1 cellular context compared by ENCODE assay signal in the genomic region with DNA sequence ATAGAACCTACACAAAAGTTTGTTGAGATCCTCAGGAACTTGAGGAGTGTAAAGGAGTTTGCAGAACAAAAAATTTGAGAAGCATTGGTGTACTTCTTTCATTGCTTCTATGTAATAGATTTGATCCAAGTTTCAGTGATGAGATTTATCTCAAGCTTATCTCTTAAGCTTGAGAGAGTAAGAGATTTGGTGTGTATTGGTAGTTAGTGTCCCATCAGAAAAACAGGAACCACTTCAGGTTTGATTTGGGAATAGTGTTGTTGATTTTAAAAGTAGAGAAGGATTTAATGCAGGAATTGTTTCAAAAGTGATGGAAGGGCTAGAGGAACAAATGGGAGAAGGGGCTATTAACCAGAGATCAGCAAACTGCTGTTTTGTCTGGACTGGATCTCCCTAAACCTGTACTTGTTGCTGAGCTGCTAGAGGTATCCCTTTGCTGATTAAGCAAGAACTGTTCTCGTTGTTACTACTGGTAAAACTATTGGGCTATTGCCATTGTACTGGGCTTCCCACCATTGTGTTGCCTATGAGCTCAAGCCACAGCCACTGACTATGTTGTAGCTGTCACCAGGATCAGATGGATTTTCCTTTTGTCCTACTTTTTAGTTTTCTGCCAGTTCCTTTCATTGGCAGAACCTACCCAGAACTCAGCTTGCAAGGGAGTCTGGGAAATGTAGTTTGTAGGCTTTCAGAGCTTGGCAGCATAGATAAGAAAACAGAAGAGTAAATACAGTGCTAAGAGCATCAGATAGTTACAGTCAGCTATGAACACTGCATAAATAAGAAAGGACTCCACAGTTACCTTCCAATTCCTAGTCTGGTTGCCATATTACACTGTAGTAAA.
TF ChIP-seq lines count a peak whose summit lies in the region.

No MANE protein-coding gene starts in this region.

TF ChIP-seq in GM12878, 131 proteins besides CTCF, POLR2A, EP300 and RAD21 (continued from another document):
- TF ChIP-seq, protein P1, sequence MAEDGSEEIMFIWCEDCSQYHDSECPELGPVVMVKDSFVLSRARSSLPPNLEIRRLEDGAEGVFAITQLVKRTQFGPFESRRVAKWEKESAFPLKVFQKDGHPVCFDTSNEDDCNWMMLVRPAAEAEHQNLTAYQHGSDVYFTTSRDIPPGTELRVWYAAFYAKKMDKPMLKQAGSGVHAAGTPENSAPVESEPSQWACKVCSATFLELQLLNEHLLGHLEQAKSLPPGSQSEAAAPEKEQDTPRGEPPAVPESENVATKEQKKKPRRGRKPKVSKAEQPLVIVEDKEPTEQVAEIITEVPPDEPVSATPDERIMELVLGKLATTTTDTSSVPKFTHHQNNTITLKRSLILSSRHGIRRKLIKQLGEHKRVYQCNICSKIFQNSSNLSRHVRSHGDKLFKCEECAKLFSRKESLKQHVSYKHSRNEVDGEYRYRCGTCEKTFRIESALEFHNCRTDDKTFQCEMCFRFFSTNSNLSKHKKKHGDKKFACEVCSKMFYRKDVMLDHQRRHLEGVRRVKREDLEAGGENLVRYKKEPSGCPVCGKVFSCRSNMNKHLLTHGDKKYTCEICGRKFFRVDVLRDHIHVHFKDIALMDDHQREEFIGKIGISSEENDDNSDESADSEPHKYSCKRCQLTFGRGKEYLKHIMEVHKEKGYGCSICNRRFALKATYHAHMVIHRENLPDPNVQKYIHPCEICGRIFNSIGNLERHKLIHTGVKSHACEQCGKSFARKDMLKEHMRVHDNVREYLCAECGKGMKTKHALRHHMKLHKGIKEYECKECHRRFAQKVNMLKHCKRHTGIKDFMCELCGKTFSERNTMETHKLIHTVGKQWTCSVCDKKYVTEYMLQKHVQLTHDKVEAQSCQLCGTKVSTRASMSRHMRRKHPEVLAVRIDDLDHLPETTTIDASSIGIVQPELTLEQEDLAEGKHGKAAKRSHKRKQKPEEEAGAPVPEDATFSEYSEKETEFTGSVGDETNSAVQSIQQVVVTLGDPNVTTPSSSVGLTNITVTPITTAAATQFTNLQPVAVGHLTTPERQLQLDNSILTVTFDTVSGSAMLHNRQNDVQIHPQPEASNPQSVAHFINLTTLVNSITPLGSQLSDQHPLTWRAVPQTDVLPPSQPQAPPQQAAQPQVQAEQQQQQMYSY (CRISPR knock-in tag; IDR thresholded peaks at IDR 0.05), result no peak
- no peak for TF ChIP-seq TCF12 (IDR thresholded peaks at IDR 0.05; ENCODE audit: low read depth, low read length)
- TF ChIP-seq, protein P2, sequence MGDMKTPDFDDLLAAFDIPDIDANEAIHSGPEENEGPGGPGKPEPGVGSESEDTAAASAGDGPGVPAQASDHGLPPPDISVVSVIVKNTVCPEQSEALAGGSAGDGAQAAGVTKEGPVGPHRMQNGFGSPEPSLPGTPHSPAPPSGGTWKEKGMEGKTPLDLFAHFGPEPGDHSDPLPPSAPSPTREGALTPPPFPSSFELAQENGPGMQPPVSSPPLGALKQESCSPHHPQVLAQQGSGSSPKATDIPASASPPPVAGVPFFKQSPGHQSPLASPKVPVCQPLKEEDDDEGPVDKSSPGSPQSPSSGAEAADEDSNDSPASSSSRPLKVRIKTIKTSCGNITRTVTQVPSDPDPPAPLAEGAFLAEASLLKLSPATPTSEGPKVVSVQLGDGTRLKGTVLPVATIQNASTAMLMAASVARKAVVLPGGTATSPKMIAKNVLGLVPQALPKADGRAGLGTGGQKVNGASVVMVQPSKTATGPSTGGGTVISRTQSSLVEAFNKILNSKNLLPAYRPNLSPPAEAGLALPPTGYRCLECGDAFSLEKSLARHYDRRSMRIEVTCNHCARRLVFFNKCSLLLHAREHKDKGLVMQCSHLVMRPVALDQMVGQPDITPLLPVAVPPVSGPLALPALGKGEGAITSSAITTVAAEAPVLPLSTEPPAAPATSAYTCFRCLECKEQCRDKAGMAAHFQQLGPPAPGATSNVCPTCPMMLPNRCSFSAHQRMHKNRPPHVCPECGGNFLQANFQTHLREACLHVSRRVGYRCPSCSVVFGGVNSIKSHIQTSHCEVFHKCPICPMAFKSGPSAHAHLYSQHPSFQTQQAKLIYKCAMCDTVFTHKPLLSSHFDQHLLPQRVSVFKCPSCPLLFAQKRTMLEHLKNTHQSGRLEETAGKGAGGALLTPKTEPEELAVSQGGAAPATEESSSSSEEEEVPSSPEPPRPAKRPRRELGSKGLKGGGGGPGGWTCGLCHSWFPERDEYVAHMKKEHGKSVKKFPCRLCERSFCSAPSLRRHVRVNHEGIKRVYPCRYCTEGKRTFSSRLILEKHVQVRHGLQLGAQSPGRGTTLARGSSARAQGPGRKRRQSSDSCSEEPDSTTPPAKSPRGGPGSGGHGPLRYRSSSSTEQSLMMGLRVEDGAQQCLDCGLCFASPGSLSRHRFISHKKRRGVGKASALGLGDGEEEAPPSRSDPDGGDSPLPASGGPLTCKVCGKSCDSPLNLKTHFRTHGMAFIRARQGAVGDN (IDR thresholded peaks at IDR 0.05), result no peak
- TF ChIP-seq FOXM1 (IDR thresholded peaks at IDR 0.05; ENCODE audit: low read depth, low read length), result no peak
- TF ChIP-seq POLR2AphosphoS2 (IDR thresholded peaks at IDR 0.05; ENCODE audit: low read depth, low read length), result no peak
- TF ChIP-seq ZNF622 (IDR thresholded peaks at IDR 0.05), result no peak
- no peak for TF ChIP-seq SMC3 (IDR thresholded peaks at IDR 0.05; ENCODE audit: borderline replicate concordance, low read length)
- no peak for TF ChIP-seq CREB1 (IDR thresholded peaks at IDR 0.05; ENCODE audit: low read depth)
- 0 out of 2 replicates have a peak, but pooled peaks have one; percentile 26 for TF ChIP-seq HCFC1 (IDR thresholded peaks at IDR 0.05; ENCODE audit: low read length)
- peak; percentile 51 for TF ChIP-seq SIX5 (IDR thresholded peaks at IDR 0.05; ENCODE audit: low read depth, low read length, severe bottlenecking)
